16 cellular contexts compared by ENCODE assay signal in genomic region chr3:78924711-78925110, GRCh38.
DNase-seq lines count a peak whose midpoint lies in the region; ATAC-seq, FAIRE-seq and TF ChIP-seq lines count a peak whose summit lies in the region.
"Had no signal": no experiment of that assay in that cellular context is flagged by ENCODE, and none has a peak within 500 bp of the region (broad histone marks: within the 10 kb centered on the region; RNA-seq: fewer than 3 reads in every experiment).

No MANE protein-coding gene starts in this region.

- FAIRE-seq in A204.1 (lab: Jason Lieb, UNC) (peak; percentile 98), small intestine (lab: Jason Lieb, UNC) (peak; percentile 62)
- FAIRE-seq: H1 had no signal

- H3K4me1 Mint-ChIP-seq in WTC11 (0 out of 2 replicates have a peak, but pooled peaks cover 4% of the 10 kb centered on the region), glutamatergic neuron (ENCODE audit: low read depth, unreplicated experiment) (peaks cover 42% of the 10 kb centered on the region)
- H3K4me1 Mint-ChIP-seq: CD14-positive monocyte; CD4-positive, alpha-beta memory T cell had no signal

- H3K4me3 ChIP-seq in small intestine (ENCODE audit: low read depth in 1 of 2, low read length in 2 of 2) (no peak overlapping the region), ascending aorta (no peak overlapping the region), brain microvascular endothelial cell (ENCODE audit: low read depth, low read length) (no peak overlapping the region)
- H3K4me3 ChIP-seq: BLaER1, HAP-1 had no signal

- H3K4me1 ChIP-seq in small intestine (ENCODE audit: control insufficient read depth in 2 of 2, insufficient read depth in 1 of 2, low read depth in 1 of 2, low read length in 1 of 2) (no peaks in the 10 kb centered on the region), ascending aorta (no peaks in the 10 kb centered on the region)
- H3K4me1 ChIP-seq: HAP-1 had no signal

- CTCF ChIA-PET in WTC11 (lab: Charles Lee), result interaction anchor here (1.1 kb wide), 1 partner anchor 161 kb away, joined by 3 read pairs; no protein-coding TSS in a partner anchor

- POLR2A ChIA-PET in WTC11 (lab: Charles Lee), result no interaction called here

- 92 to 96% (median 94%) methylated on average over 1 of the region's 1 CpG for WGBS in small intestine, 3 donors

- no peaks in the 10 kb centered on the region for H3K9me3 ChIP-seq in small intestine (ENCODE audit: control insufficient read depth, low read depth)
- no peaks in the 10 kb centered on the region for H3K9me3 ChIP-seq in ascending aorta
- H3K9me3 ChIP-seq: HAP-1 had no signal

- in situ Hi-C loops in brain microvascular endothelial cell (cut with HindIII; ENCODE audit: low pct_ligation_motif_present, low sequenced_read_pairs), result no loop called here

- H3K36me3 Mint-ChIP-seq in WTC11, result no peaks in the 10 kb centered on the region
- no peaks in the 10 kb centered on the region for H3K36me3 Mint-ChIP-seq in glutamatergic neuron (ENCODE audit: unreplicated experiment)
- H3K36me3 Mint-ChIP-seq: CD14-positive monocyte; CD4-positive, alpha-beta memory T cell had no signal

- H3K27ac ChIP-seq in small intestine (ENCODE audit: low read depth in 1 of 2, low read length in 1 of 2) (no peak overlapping the region), ascending aorta (no peak overlapping the region), brain microvascular endothelial cell (no peak overlapping the region)
- H3K27ac ChIP-seq: 22Rv1, BLaER1 had no signal

- H3K36me3 ChIP-seq in small intestine (ENCODE audit: control insufficient read depth in 2 of 2, insufficient read depth in 2 of 2, low read length in 2 of 2), result no peaks in the 10 kb centered on the region
- H3K36me3 ChIP-seq in ascending aorta, result no peaks in the 10 kb centered on the region
- no peaks in the 10 kb centered on the region for H3K36me3 ChIP-seq in brain microvascular endothelial cell (replicated peaks)
- H3K36me3 ChIP-seq: HAP-1 had no signal

- DNase-seq in WTC11 (ENCODE audit: low spot score) (no peak), glutamatergic neuron (no peak), small intestine (no peak), ascending aorta (ENCODE audit: low spot score in 2 of 2) (no peak), brain microvascular endothelial cell (no peak)
- DNase-seq: CD4-positive, alpha-beta memory T cell; DMS153; DMS79; GF-D8 had no signal

- ATAC-seq in WTC11 (no peak), HG03354 (IDR thresholded peaks at IDR 0.05; ENCODE audit: poor library complexity, severe bottlenecking, unreplicated experiment) (no peak)

- TF ChIP-seq CTCF in WTC11 (IDR thresholded peaks at IDR 0.05) (no peak), glutamatergic neuron (IDR thresholded peaks at IDR 0.05; ENCODE audit: partially characterized antibody, unreplicated experiment) (no peak), ascending aorta (IDR thresholded peaks at IDR 0.05) (no peak), brain microvascular endothelial cell (IDR thresholded peaks at IDR 0.05; ENCODE audit: low read depth, low read length, missing control alignments) (no peak)

- no peak overlapping the region for H3K27ac Mint-ChIP-seq in WTC11
- H3K27ac Mint-ChIP-seq in glutamatergic neuron (ENCODE audit: unreplicated experiment), result peak overlapping the region; percentile 48
- H3K27ac Mint-ChIP-seq: CD14-positive monocyte; CD4-positive, alpha-beta memory T cell had no signal

- H3K27me3 Mint-ChIP-seq in WTC11 (ENCODE audit: low read depth) (no peaks in the 10 kb centered on the region), glutamatergic neuron (ENCODE audit: unreplicated experiment) (peaks cover 4% of the 10 kb centered on the region)
- H3K27me3 Mint-ChIP-seq: CD4-positive, alpha-beta memory T cell had no signal

- intact Hi-C loops in ascending aorta (cut with DNase I), result no loop called here

- H3K27me3 ChIP-seq in small intestine (ENCODE audit: control insufficient read depth in 2 of 2, insufficient read depth in 2 of 2, low read length in 2 of 2) (no peaks in the 10 kb centered on the region), ascending aorta (no peaks in the 10 kb centered on the region), brain microvascular endothelial cell (replicated peaks) (no peaks in the 10 kb centered on the region)
- H3K27me3 ChIP-seq: BLaER1 had no signal

- H3K4me3 Mint-ChIP-seq in WTC11 (no peak overlapping the region), glutamatergic neuron (ENCODE audit: unreplicated experiment) (no peak overlapping the region)
- H3K4me3 Mint-ChIP-seq: CD14-positive monocyte; CD4-positive, alpha-beta memory T cell had no signal

- H3K9me3 Mint-ChIP-seq in WTC11, result no peaks in the 10 kb centered on the region
- H3K9me3 Mint-ChIP-seq in glutamatergic neuron (ENCODE audit: unreplicated experiment), result peaks cover 7% of the 10 kb centered on the region

TF ChIP-seq in WTC11, 78 proteins besides CTCF, POLR2A, EP300 and RAD21:
- TF ChIP-seq HMGA2 (CRISPR knock-in tag; IDR thresholded peaks at IDR 0.05) (peak; percentile 92), MLX (CRISPR knock-in tag; IDR thresholded peaks at IDR 0.05) (no peak), GTF2I (CRISPR knock-in tag; conservative IDR thresholded peaks at IDR 0.05) (no peak)
